Comparison of ENCODE assay signal across 10 cellular contexts in the genomic region with DNA sequence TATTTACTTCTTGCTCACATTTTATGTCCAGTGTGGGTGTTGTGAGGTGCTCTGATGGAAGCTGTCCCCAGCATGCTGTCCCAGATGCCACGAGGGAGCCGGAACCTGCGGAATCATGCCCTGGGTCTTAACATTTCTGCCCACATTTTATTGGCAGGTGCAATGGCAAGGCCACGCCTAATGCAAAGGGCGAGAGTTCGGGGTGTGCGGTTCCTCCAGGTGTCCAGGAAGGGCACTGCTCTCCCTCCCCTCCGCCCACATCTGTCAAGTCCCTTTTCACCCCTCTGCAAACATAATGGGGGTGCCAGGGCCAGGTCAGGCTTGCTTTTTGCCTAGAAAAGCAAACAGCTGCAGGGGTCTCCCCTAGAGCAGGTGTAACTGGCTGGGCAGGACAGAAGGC. TPM values are rescaled to one million over a fixed set of nuclear protein-coding genes. Genes with fewer than 3 reads are reported as not detected.
DNase-seq lines count a peak whose midpoint lies in the region; ATAC-seq and TF ChIP-seq lines count a peak whose summit lies in the region.
"Had no signal": no experiment of that assay in that cellular context is flagged by ENCODE, and none has a peak within 500 bp of the region (broad histone marks: within the 10 kb centered on the region; RNA-seq: fewer than 3 reads in every experiment).

No MANE protein-coding gene starts in this region.

- no peak overlapping the region for H2BK5ac ChIP-seq in H9 (ENCODE audit: insufficient read length, low read length)

- H3K4me3 Mint-ChIP-seq in H9 (peak overlapping the region; percentile 83 to 93), brain (peak overlapping the region; percentile 70 to 90 (median 75))
- H3K4me3 Mint-ChIP-seq in naive thymus-derived CD4-positive, alpha-beta T cell, result peak overlapping the region in 6 of 10 donors; percentile 25 to 84 (median 52)

- no peak overlapping the region for H2BK12ac ChIP-seq in H9 (ENCODE audit: insufficient read length, low read depth, low read length)

- H3K79me1 ChIP-seq in H9 (ENCODE audit: insufficient read depth, low read depth, low read length, poor library complexity, severe bottlenecking), result no peaks in the 10 kb centered on the region

- no peak for TF ChIP-seq CTCF in 22Rv1 (IDR thresholded peaks at IDR 0.05)
- TF ChIP-seq CTCF in H9 (conservative IDR thresholded peaks at IDR 0.05), result no peak
- no peak for TF ChIP-seq CTCF in brain (conservative IDR thresholded peaks at IDR 0.05)

- no peak overlapping the region for H3K56ac ChIP-seq in H9 (ENCODE audit: insufficient read length, low read depth, low read length)

- intact Hi-C loops in naive thymus-derived CD4-positive, alpha-beta T cell (cut with micrococcal nuclease), result loop anchor here in 1 of 2 donors (2.0 kb wide), 1 partner anchor 17 kb away; a partner anchor contains a TSS

- H3K4me1 Mint-ChIP-seq in H9, result peaks cover 13 to 14% of the 10 kb centered on the region in 2 experiments
- H3K4me1 Mint-ChIP-seq in brain, result peaks cover 13% of the 10 kb centered on the region
- peaks cover 9 to 26% (median 17%) of the 10 kb centered on the region in 7 donors for H3K4me1 Mint-ChIP-seq in naive thymus-derived CD4-positive, alpha-beta T cell

- no peak overlapping the region for H2BK20ac ChIP-seq in H9 (ENCODE audit: low read depth, low read length, poor library complexity, severe bottlenecking)

- no peaks in the 10 kb centered on the region for H4K20me1 ChIP-seq in H9 (ENCODE audit: control insufficient read depth, insufficient read depth, insufficient read length)

- no peaks in the 10 kb centered on the region for H3K9me3 ChIP-seq in H9 (ENCODE audit: control insufficient read depth, low read depth, low read length)
- H3K9me3 ChIP-seq in naive thymus-derived CD4-positive, alpha-beta T cell (ENCODE audit: control insufficient read depth in 2 of 3, low read length in 3 of 3), result no peaks in the 10 kb centered on the region

- no peak overlapping the region for H3K4me3 ChIP-seq in naive thymus-derived CD4-positive, alpha-beta T cell (ENCODE audit: low read length)

- H3K23me2 ChIP-seq in H9 (ENCODE audit: insufficient read length, low read depth, low read length, poor library complexity, severe bottlenecking), result peaks cover 13% of the 10 kb centered on the region

- H3K27me3 ChIP-seq in H9 (ENCODE audit: insufficient read depth, low read length), result no peaks in the 10 kb centered on the region
- no peaks in the 10 kb centered on the region for H3K27me3 ChIP-seq in naive thymus-derived CD4-positive, alpha-beta T cell (ENCODE audit: control insufficient read depth in 2 of 2, insufficient read depth in 2 of 2, low read length in 2 of 2)
- H3K27me3 ChIP-seq: brain microvascular endothelial cell had no signal

- H4K8ac ChIP-seq in H9 (replicated peaks; ENCODE audit: insufficient read length, low read depth, low read length), result no peak overlapping the region

- H3K9me3 Mint-ChIP-seq in H9, result no peaks in the 10 kb centered on the region
- no peaks in the 10 kb centered on the region for H3K9me3 Mint-ChIP-seq in brain
- H3K9me3 Mint-ChIP-seq in naive thymus-derived CD4-positive, alpha-beta T cell, result no peaks in the 10 kb centered on the region

- no peak overlapping the region for H4K91ac ChIP-seq in H9 (ENCODE audit: insufficient read length, low read depth, low read length)

- H2BK15ac ChIP-seq in H9 (ENCODE audit: low read depth, low read length), result no peak overlapping the region

- H2BK120ac ChIP-seq in H9 (ENCODE audit: low read depth, low read length, poor library complexity, severe bottlenecking), result no peak overlapping the region

- H3K27me3 Mint-ChIP-seq in H9 (ENCODE audit: low read depth) (peaks cover 1% of the 10 kb centered on the region; the same call in 1 of the 2 replicates), brain (peaks cover 5% of the 10 kb centered on the region)
- H3K27me3 Mint-ChIP-seq in naive thymus-derived CD4-positive, alpha-beta T cell, result no peaks in the 10 kb centered on the region

- no peak overlapping the region for H3K4ac ChIP-seq in H9 (ENCODE audit: low read depth, low read length)

- peak overlapping the region; percentile 46 for H3K4me2 ChIP-seq in H9 (ENCODE audit: insufficient read depth, insufficient read length, low read length)

- H3K4me1 ChIP-seq in H9 (ENCODE audit: insufficient read depth, low read length), result peaks cover 2% of the 10 kb centered on the region; the same call in 1 of the 2 replicates
- peaks cover 4 to 9% of the 10 kb centered on the region in 2 donors for H3K4me1 ChIP-seq in naive thymus-derived CD4-positive, alpha-beta T cell (ENCODE audit: control insufficient read depth in 2 of 2, insufficient read depth in 2 of 2, low read length in 2 of 2)

- no peak overlapping the region for H2AK5ac ChIP-seq in H9 (ENCODE audit: insufficient read length, low read length)

- H3K36me3 Mint-ChIP-seq in H9 (ENCODE audit: insufficient read depth in 1 of 3, low read depth in 3 of 3) (peaks cover 16 to 71% (median 34%) of the 10 kb centered on the region in 3 experiments), brain (peaks cover 6% of the 10 kb centered on the region)
- H3K36me3 Mint-ChIP-seq in naive thymus-derived CD4-positive, alpha-beta T cell, result peaks cover 0 to 21% (median 2%) of the 10 kb centered on the region in 5 donors

- H2AFZ ChIP-seq in H9 (ENCODE audit: low read length), result no peak overlapping the region

- no peak overlapping the region for H3T11ph ChIP-seq in H9 (ENCODE audit: low read length)

- no peak overlapping the region for H3K9ac ChIP-seq in H9 (ENCODE audit: extremely low read depth, insufficient read length, low read length)

- CTCF ChIA-PET in naive thymus-derived CD4-positive, alpha-beta T cell (lab: Charles Lee), result interaction anchor here (1.0 to 1.5 kb wide), 2 partner anchors 17 to 166 kb away, joined by 3 to 4 read pairs; a partner anchor contains a TSS

- H3K14ac ChIP-seq in H9 (ENCODE audit: insufficient read depth, low read length), result no peak overlapping the region

- no peak for DNase-seq in H9
- no peak for DNase-seq in naive thymus-derived CD4-positive, alpha-beta T cell
- DNase-seq in HCEC 1CT, result no peak
- DNase-seq in ACHN, result no peak
- DNase-seq in amniotic stem cell (lab: John Stamatoyannopoulos, UW), result no peak
- DNase-seq: brain microvascular endothelial cell, NCI-H2029 had no signal

- POLR2A ChIA-PET in naive thymus-derived CD4-positive, alpha-beta T cell (lab: Charles Lee), result interaction anchor here (1.1 to 4.9 kb wide), 6 partner anchors 9 to 23 kb away, joined by 4 to 55 read pairs (median 20); a partner anchor contains a TSS

- no peak overlapping the region for H3K18ac ChIP-seq in H9 (ENCODE audit: insufficient read length, low read depth, low read length)

- no peak overlapping the region for H3K23ac ChIP-seq in H9 (ENCODE audit: insufficient read length, low read depth, low read length)

- no peaks in the 10 kb centered on the region for H3K79me2 ChIP-seq in H9 (ENCODE audit: insufficient read depth, low read length)

- peak overlapping the region; percentile 92 for H3K27ac ChIP-seq in 22Rv1
- no peak overlapping the region for H3K27ac ChIP-seq in H9 (ENCODE audit: insufficient read length, low read depth, low read length)
- H3K27ac ChIP-seq in naive thymus-derived CD4-positive, alpha-beta T cell (ENCODE audit: low read depth, low read length), result peak overlapping the region; percentile 85

- no peak for ATAC-seq in naive thymus-derived CD4-positive, alpha-beta T cell
- ATAC-seq in HG03378 (IDR thresholded peaks at IDR 0.05; ENCODE audit: unreplicated experiment), result no peak

- no peak overlapping the region for H3K27ac Mint-ChIP-seq in H9
- peak overlapping the region in 1 of 5 experiments; percentile 64 for H3K27ac Mint-ChIP-seq in brain
- peak overlapping the region; percentile 28 to 97 (median 73) for H3K27ac Mint-ChIP-seq in naive thymus-derived CD4-positive, alpha-beta T cell

- in situ Hi-C loops in ACHN (cut with HindIII; ENCODE audit: low pct_ligation_motif_present, low pct_unique_long_range_greater_than_20kb, low sequenced_read_pairs), result no loop called here

- no CpG with 5 or more reads among the region's 8 CpGs for WGBS in H9 (ENCODE audit: extremely low coverage, insufficient read length, low lambda C conversion rate)

- H4K5ac ChIP-seq in H9 (ENCODE audit: insufficient read length, low read depth, low read length), result no peak overlapping the region

- H3K36me3 ChIP-seq in naive thymus-derived CD4-positive, alpha-beta T cell (ENCODE audit: control insufficient read depth in 2 of 3, insufficient read depth in 3 of 3, low read length in 3 of 3), result peaks cover 22 to 87% (median 48%) of the 10 kb centered on the region in 3 experiments

RNA-seq across cellular contexts. Expression of a gene that starts 16.4 kb away (rescaled TPM):
- total RNA-seq in H9 (2021), result 150 and 160 TPM in 2 replicates
- polyA plus RNA-seq in brain (ENCODE audit: insufficient read depth, low read depth, low replicate concordance), result 258 TPM
- 100 to 1,000 TPM in 1 of 5 experiments, 10 to 100 TPM in 4; 42.8 to 104 (median 64.0) TPM for total RNA-seq in naive thymus-derived CD4-positive, alpha-beta T cell
- 10 to 100 TPM; 38.4 to 41.2 TPM for polyA plus RNA-seq in naive thymus-derived CD4-positive, alpha-beta T cell

RNA-seq across cellular contexts. Expression of a gene that starts 16.7 kb away (rescaled TPM):
- total RNA-seq in H9 (2021), result 104 TPM in 2 replicates
- polyA plus RNA-seq in brain (ENCODE audit: insufficient read depth, low read depth, low replicate concordance), result 107 TPM
- 100 to 1,000 TPM in 2 of 5 experiments, 10 to 100 TPM in 3; 55.2 to 134 (median 83.9) TPM for total RNA-seq in naive thymus-derived CD4-positive, alpha-beta T cell
- 100 to 1,000 TPM; 148 to 173 TPM for polyA plus RNA-seq in naive thymus-derived CD4-positive, alpha-beta T cell

RNA-seq across cellular contexts. Expression of a gene that starts 17.5 kb away (rescaled TPM):
- 56.3 and 60.7 TPM in 2 replicates for total RNA-seq in H9 (2021)
- 47.3 TPM for polyA plus RNA-seq in brain (ENCODE audit: insufficient read depth, low read depth, low replicate concordance)
- 100 to 1,000 TPM in 4 of 5 experiments, 10 to 100 TPM in 1; 88.1 to 364 (median 141) TPM for total RNA-seq in naive thymus-derived CD4-positive, alpha-beta T cell
- polyA plus RNA-seq in naive thymus-derived CD4-positive, alpha-beta T cell, result 100 to 1,000 TPM; 379 to 575 TPM

RNA-seq across cellular contexts. Expression of a gene that starts 46.6 kb away (rescaled TPM):
- total RNA-seq in H9 (2021), result 12.8 and 14.1 TPM in 2 replicates
- 5.1 TPM for polyA plus RNA-seq in brain (ENCODE audit: insufficient read depth, low read depth, low replicate concordance)
- total RNA-seq in naive thymus-derived CD4-positive, alpha-beta T cell, result 10 to 100 TPM in 2 of 5 experiments, 1 to 10 TPM in 3; 4.0 to 10.8 (median 8.8) TPM
- polyA plus RNA-seq in naive thymus-derived CD4-positive, alpha-beta T cell, result 1 to 10 TPM; 3.7 to 4.2 TPM

RNA-seq across cellular contexts. Expression of a gene that starts 46.7 kb away (rescaled TPM):
- total RNA-seq in H9 (2021), result 96.2 and 98.2 TPM in 2 replicates
- 39.9 TPM for polyA plus RNA-seq in brain (ENCODE audit: insufficient read depth, low read depth, low replicate concordance)
- 10 to 100 TPM; 36.3 to 69.4 (median 45.7) TPM for total RNA-seq in naive thymus-derived CD4-positive, alpha-beta T cell
- 10 to 100 TPM; 22.4 to 28.3 TPM for polyA plus RNA-seq in naive thymus-derived CD4-positive, alpha-beta T cell

Comparison
In these comparisons a context has a peak if more than half of its experiments do, and no peak if none do; other contexts are left out.
1. H3K27ac Mint-ChIP-seq: peak in naive thymus-derived CD4-positive, alpha-beta T cell (9 of 9); none in H9 (0 of 3).
2. Peak in every context shown above with its lines, with median percentiles within 50 percentile points of each other: H3K4me3 Mint-ChIP-seq.